32 cellular contexts compared by ENCODE assay signal in genomic region chr20:46346770-46347169, GRCh38. TPM values are rescaled to one million over a fixed set of nuclear protein-coding genes. Genes with fewer than 3 reads are reported as not detected.
"Had no signal": no experiment of that assay in that cellular context is flagged by ENCODE, and none has a peak within 500 bp of the region (broad histone marks: within the 10 kb centered on the region; RNA-seq: fewer than 3 reads in every experiment).

No MANE protein-coding gene starts in this region.

- H3K27me3 ChIP-seq: cardiac muscle cell, Peyer's patch had no signal

- H3K27ac Mint-ChIP-seq: activated B cell treated with CpG ODN at 0.5 μM for 24 hours; activated CD4-positive, alpha-beta T cell treated with anti-CD3 and anti-CD28 coated beads, Interleukin-2, amount 10 ng/mL, durations not matched to agents 24 days and 14 days; activated CD8-positive, alpha-beta memory T cell treated with anti-CD3 and anti-CD28 coated beads, Interleukin-2, amount 10 ng/mL, durations not matched to agents 7 days and 5 days; activated naive CD8-positive, alpha-beta T cell; activated T-cell treated with anti-CD3 and anti-CD28 coated beads, Interleukin-2, amount 50 U/mL, for 24 hours; T-helper 1 cell treated with Interleukin-12 subunit alpha and Interleukin-12 subunit beta and Interleukin-4 antibody, amounts not matched to agents 30 μg/mL and 1 μg/mL, for 36 hours had no signal

- H3K36me3 Mint-ChIP-seq: activated naive CD8-positive, alpha-beta T cell had no signal

- H3K27me3 Mint-ChIP-seq: activated naive CD8-positive, alpha-beta T cell had no signal

- DNase-seq: activated B cell treated with CpG ODN at 0.5 μM for 24 hours; activated CD4-positive, alpha-beta T cell treated with anti-CD3 and anti-CD28 coated beads for 1 hour; activated CD4-positive, alpha-beta T cell treated with anti-CD3 and anti-CD28 coated beads, Interleukin-2, amount 10 ng/mL, durations not matched to agents 24 days and 14 days; activated CD4-positive, alpha-beta T cell treated with anti-CD3 and anti-CD28 coated beads, Interleukin-2, amount 50 U/mL, for 48 hours; activated CD8-positive, alpha-beta memory T cell treated with anti-CD3 and anti-CD28 coated beads, Interleukin-2, amount 10 ng/mL, durations not matched to agents 7 days and 5 days; activated effector memory CD4-positive, alpha-beta T cell treated with Interleukin-2 at 50 U/mL for 16 hours; activated naive CD4-positive, alpha-beta T cell; activated T-cell treated with anti-CD3 and anti-CD28 coated beads, Interleukin-2, amount 50 U/mL, for 24 hours; amygdala; cerebellar nuclear complex; NCI-H1092; NCI-H1417; NCI-H1930; NCI-H2171; NCI-H345; NCI-H510A; NCI-H526 treated with DMSO at 0.1 percent for 48 hours; NCI-H82; OCI-M1; Peyer's patch; Right ventricle myocardium superior; SJCRH30; SW 1271; T-helper 9 cell had no signal

- H3K9me3 Mint-ChIP-seq: activated B cell treated with CpG ODN at 0.5 μM for 24 hours; activated CD4-positive, alpha-beta T cell treated with anti-CD3 and anti-CD28 coated beads, Interleukin-2, amount 10 ng/mL, durations not matched to agents 24 days and 14 days; activated T-cell treated with anti-CD3 and anti-CD28 coated beads, Interleukin-2, amount 50 U/mL, for 24 hours; activated T-helper 1 cell treated with anti-CD3 and anti-CD28 coated beads, Interleukin-12 subunit alpha, Interleukin-12 subunit beta, Interleukin-2, Interleukin-4 antibody, amounts not matched to agents 30 ng/mL and 10 ng/mL and 1 ng/mL, durations not matched to agents 14 hours and 24 hours and 36 hours; T-helper 1 cell treated with Interleukin-12 subunit alpha and Interleukin-12 subunit beta and Interleukin-4 antibody, amounts not matched to agents 30 μg/mL and 1 μg/mL, for 36 hours had no signal

- H3K36me3 ChIP-seq: SJCRH30 had no signal

- H3K4me3 Mint-ChIP-seq: activated B cell treated with CpG ODN at 0.5 μM for 24 hours; activated CD4-positive, alpha-beta T cell treated with anti-CD3 and anti-CD28 coated beads, Interleukin-2, amount 10 ng/mL, durations not matched to agents 24 days and 14 days; activated CD8-positive, alpha-beta memory T cell treated with anti-CD3 and anti-CD28 coated beads, Interleukin-2, amount 10 ng/mL, durations not matched to agents 7 days and 5 days; activated naive CD8-positive, alpha-beta T cell; activated T-cell treated with anti-CD3 and anti-CD28 coated beads, Interleukin-2, amount 50 U/mL, for 24 hours; activated T-helper 1 cell treated with anti-CD3 and anti-CD28 coated beads, Interleukin-12 subunit alpha, Interleukin-12 subunit beta, Interleukin-2, Interleukin-4 antibody, amounts not matched to agents 30 ng/mL and 10 ng/mL and 1 ng/mL, durations not matched to agents 14 hours and 24 hours and 36 hours; T-helper 1 cell treated with Interleukin-12 subunit alpha and Interleukin-12 subunit beta and Interleukin-4 antibody, amounts not matched to agents 30 μg/mL and 1 μg/mL, for 36 hours had no signal

- ATAC-seq: activated CD8-positive, alpha-beta memory T cell treated with anti-CD3 and anti-CD28 coated beads, Interleukin-2, amount 10 ng/mL, durations not matched to agents 7 days and 5 days; SK-N-SH treated with all-trans-retinoic acid at 6 μM for 48 hours had no signal

- H3K27ac ChIP-seq: cardiac muscle cell, Peyer's patch, RWPE1, SJCRH30 had no signal

- H3K4me3 ChIP-seq: cardiac muscle cell, Peyer's patch, SJCRH30 had no signal

- H3K9me3 ChIP-seq: Peyer's patch, SJCRH30 had no signal

RNA-seq across cellular contexts. Expression of gene CDH22, which starts 38.5 kb away (rescaled TPM):
- total RNA-seq: activated CD4-positive, alpha-beta T cell treated with anti-CD3 and anti-CD28 coated beads, Interleukin-2, amount 10 ng/mL, durations not matched to agents 24 days and 14 days; activated CD8-positive, alpha-beta memory T cell treated with anti-CD3 and anti-CD28 coated beads, Interleukin-2, amount 10 ng/mL, durations not matched to agents 7 days and 5 days; activated T-helper 1 cell treated with anti-CD3 and anti-CD28 coated beads, Interleukin-12 subunit alpha, Interleukin-12 subunit beta, Interleukin-2, Interleukin-4 antibody, amounts not matched to agents 30 ng/mL and 10 ng/mL and 1 ng/mL, durations not matched to agents 14 hours and 24 hours and 36 hours; astrocyte; cardiac muscle cell; M059J; Peyer's patch had no signal
- polyA plus RNA-seq: cardiac muscle cell had no signal
